In the genomic region with DNA sequence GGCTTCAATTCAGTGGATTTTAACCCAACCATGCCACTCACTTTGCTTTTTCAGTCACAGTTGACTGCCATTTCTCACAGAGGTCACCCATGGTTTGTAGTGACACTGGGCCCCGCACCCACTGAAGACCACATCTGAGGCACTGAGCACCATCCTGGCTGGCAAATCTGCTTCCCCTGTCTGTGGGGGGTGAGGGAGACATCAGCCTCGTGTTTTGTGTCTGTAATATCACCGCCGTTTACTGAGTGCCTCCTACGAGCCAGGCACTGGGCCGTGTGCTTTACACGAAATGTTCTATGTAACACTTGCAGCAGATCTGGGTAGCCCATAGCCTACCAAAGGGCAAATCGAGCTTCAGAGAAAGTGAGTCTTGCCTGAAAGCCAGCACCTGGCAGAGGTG, we compare ENCODE assay signal across 21 cellular contexts.
"Had no signal": no experiment of that assay in that cellular context is flagged by ENCODE, and none has a peak within 500 bp of the region (broad histone marks: within the 10 kb centered on the region; RNA-seq: fewer than 3 reads in every experiment).

No MANE protein-coding gene starts in this region.

- H3K36me3 ChIP-seq: colonic mucosa had no signal

- H3K27ac Mint-ChIP-seq: activated CD4-positive, alpha-beta memory T cell treated with anti-CD3 and anti-CD28 coated beads, Interleukin-2, amount 10 ng/mL, durations not matched to agents 7 days and 5 days; activated CD4-positive, alpha-beta T cell treated with anti-CD3 and anti-CD28 coated beads, Interleukin-2, amount 10 ng/mL, durations not matched to agents 24 days and 14 days; activated naive CD8-positive, alpha-beta T cell treated with anti-CD3 and anti-CD28 coated beads for 36 hours; endodermal cell; mesothelial cell of epicardium; natural killer cell; T-helper 17 cell had no signal

- H3K27ac ChIP-seq: breast epithelium, colonic mucosa, esophagus squamous epithelium, left ventricle myocardium inferior, prostate gland, thyroid gland had no signal

- H3K4me1 ChIP-seq: breast epithelium, prostate gland had no signal

- DNase-seq: activated CD4-positive, alpha-beta T cell treated with anti-CD3 and anti-CD28 coated beads, Interleukin-2, amount 10 ng/mL, durations not matched to agents 24 days and 14 days; activated naive CD4-positive, alpha-beta T cell treated with Interleukin-2 at 50 U/mL for 16 hours; activated naive CD8-positive, alpha-beta T cell treated with anti-CD3 and anti-CD28 coated beads for 36 hours; colonic mucosa; esophagus squamous epithelium; gastrocnemius medialis; hippocampal formation; left ventricle myocardium inferior; stimulated activated CD4-positive, alpha-beta T cell treated with anti-CD3 and anti-CD28 coated beads, Interleukin-4, amount 100 ng/mL, for 24 hours; stimulated activated naive CD4-positive, alpha-beta T cell treated with Interleukin-2 at 50 U/mL for 16 hours; SW 1271; T-helper 17 cell; thyroid gland had no signal

- ATAC-seq: activated CD4-positive, CD25-positive, alpha-beta regulatory T cell treated with anti-CD3 and anti-CD28 coated beads, Interleukin-2, amount 50 U/mL, for 24 hours; gastrocnemius medialis; natural killer cell; T-helper 17 cell had no signal

- H3K9me3 Mint-ChIP-seq: activated CD4-positive, alpha-beta memory T cell treated with anti-CD3 and anti-CD28 coated beads, Interleukin-2, amount 10 ng/mL, durations not matched to agents 7 days and 5 days; activated CD4-positive, alpha-beta T cell treated with anti-CD3 and anti-CD28 coated beads, Interleukin-2, amount 10 ng/mL, durations not matched to agents 24 days and 14 days; activated naive CD8-positive, alpha-beta T cell treated with anti-CD3 and anti-CD28 coated beads for 36 hours; natural killer cell had no signal

- H3K36me3 Mint-ChIP-seq: natural killer cell had no signal

- H3K4me3 ChIP-seq: breast epithelium, colonic mucosa, dorsolateral prefrontal cortex, esophagus squamous epithelium, gastrocnemius medialis, left ventricle myocardium inferior, prostate gland, thyroid gland had no signal

- H3K9me3 ChIP-seq: breast epithelium, colonic mucosa, esophagus squamous epithelium, gastrocnemius medialis, left ventricle myocardium inferior, prostate gland, thyroid gland had no signal

- H3K27me3 ChIP-seq: breast epithelium, colonic mucosa, dorsolateral prefrontal cortex, esophagus squamous epithelium, gastrocnemius medialis, thyroid gland had no signal

- H3K27me3 Mint-ChIP-seq: activated CD4-positive, alpha-beta memory T cell treated with anti-CD3 and anti-CD28 coated beads, Interleukin-2, amount 10 ng/mL, durations not matched to agents 7 days and 5 days; activated CD4-positive, alpha-beta T cell treated with anti-CD3 and anti-CD28 coated beads, Interleukin-2, amount 10 ng/mL, durations not matched to agents 24 days and 14 days; activated naive CD8-positive, alpha-beta T cell treated with anti-CD3 and anti-CD28 coated beads for 36 hours; T-helper 17 cell had no signal

- H3K4me3 Mint-ChIP-seq: activated CD4-positive, alpha-beta memory T cell treated with anti-CD3 and anti-CD28 coated beads, Interleukin-2, amount 10 ng/mL, durations not matched to agents 7 days and 5 days; activated CD4-positive, alpha-beta T cell treated with anti-CD3 and anti-CD28 coated beads, Interleukin-2, amount 10 ng/mL, durations not matched to agents 24 days and 14 days; activated naive CD8-positive, alpha-beta T cell treated with anti-CD3 and anti-CD28 coated beads for 36 hours; endodermal cell; mesothelial cell of epicardium; natural killer cell; T-helper 17 cell had no signal
